ENCODE assay signal across 8 cellular contexts in genomic region chr14:35046751-35047536, GRCh38. TPM values are rescaled to one million over a fixed set of nuclear protein-coding genes. Genes with fewer than 3 reads are reported as not detected.
DNase-seq lines count a peak whose midpoint lies in the region; ATAC-seq and TF ChIP-seq lines count a peak whose summit lies in the region.

No MANE protein-coding gene starts in this region.

- WGBS in mesenchymal stem cell, result 33% methylated on average over 21 of the region's 23 CpGs

- peak overlapping the region; percentile 68 to 74 for H3K14ac ChIP-seq in mesenchymal stem cell (ENCODE audit: low read length in 2 of 2)

- H2BK5ac ChIP-seq in mesenchymal stem cell (ENCODE audit: low read depth, low read length, poor library complexity, severe bottlenecking), result peak overlapping the region; percentile 33

- H2BK120ac ChIP-seq in mesenchymal stem cell (ENCODE audit: low read depth, low read length), result peak overlapping the region; percentile 56

- H3K18ac ChIP-seq in mesenchymal stem cell (ENCODE audit: low read depth in 1 of 2, low read length in 2 of 2), result peak overlapping the region; percentile 79 to 91

- no peak overlapping the region for H2AK5ac ChIP-seq in mesenchymal stem cell (ENCODE audit: low read length, severe bottlenecking)

- H3K27ac Mint-ChIP-seq in dendritic cell treated with granulocyte-macrophage colony-stimulating factor and Interleukin-4, amounts not matched to agents 40 ng/mL and 50 ng/mL, for 4 days, result peak overlapping the region; percentile 98
- peak overlapping the region; percentile 99 for H3K27ac Mint-ChIP-seq in type B pancreatic cell

- H3K9me3 Mint-ChIP-seq in dendritic cell treated with granulocyte-macrophage colony-stimulating factor and Interleukin-4, amounts not matched to agents 40 ng/mL and 50 ng/mL, for 4 days, result no peaks in the 10 kb centered on the region
- H3K9me3 Mint-ChIP-seq in type B pancreatic cell, result no peaks in the 10 kb centered on the region

- ATAC-seq in GM21390 (IDR thresholded peaks at IDR 0.05; ENCODE audit: unreplicated experiment), result peak; percentile 26

- no peaks in the 10 kb centered on the region for H3K27me3 ChIP-seq in HL-60 (ENCODE audit: insufficient read depth, poor library complexity, severe bottlenecking)
- H3K27me3 ChIP-seq in SJSA1 (replicated peaks), result no peaks in the 10 kb centered on the region
- no peaks in the 10 kb centered on the region for H3K27me3 ChIP-seq in mesenchymal stem cell (ENCODE audit: control insufficient read depth in 1 of 2, insufficient read depth in 1 of 2, low read length in 2 of 2)

- H3K79me1 ChIP-seq in mesenchymal stem cell (replicated peaks; ENCODE audit: low read length, poor library complexity, severe bottlenecking), result peaks cover 4% of the 10 kb centered on the region

- no peaks in the 10 kb centered on the region for H3K27me3 Mint-ChIP-seq in dendritic cell treated with granulocyte-macrophage colony-stimulating factor and Interleukin-4, amounts not matched to agents 40 ng/mL and 50 ng/mL, for 4 days
- no peaks in the 10 kb centered on the region for H3K27me3 Mint-ChIP-seq in type B pancreatic cell

- peak overlapping the region; percentile 20 to 49 for H2BK12ac ChIP-seq in mesenchymal stem cell (ENCODE audit: low read length in 2 of 2)

- H3K9me3 ChIP-seq in SJSA1 (replicated peaks) (no peaks in the 10 kb centered on the region), mesenchymal stem cell (ENCODE audit: control insufficient read depth, low read length) (no peaks in the 10 kb centered on the region)

- H3K36me3 ChIP-seq in SJSA1 (peaks cover 15% of the 10 kb centered on the region), mesenchymal stem cell (ENCODE audit: control insufficient read depth in 1 of 2, insufficient read depth in 2 of 2, low read depth in 1 of 2, low read length in 2 of 2) (peaks cover 0 to 17% of the 10 kb centered on the region in 2 experiments)

- peaks cover 27% of the 10 kb centered on the region for H3K36me3 Mint-ChIP-seq in dendritic cell treated with granulocyte-macrophage colony-stimulating factor and Interleukin-4, amounts not matched to agents 40 ng/mL and 50 ng/mL, for 4 days (ENCODE audit: low read depth)
- H3K36me3 Mint-ChIP-seq in type B pancreatic cell, result no peaks in the 10 kb centered on the region

- intact Hi-C loops in dendritic cell treated with granulocyte-macrophage colony-stimulating factor and Interleukin-4, amounts not matched to agents 40 ng/mL and 50 ng/mL, for 4 days (cut with micrococcal nuclease), result loop anchor here (1.0 to 10.0 kb wide), 4 partner anchors 65 to 368 kb away; partner anchors contain the start of genes BAZ1A, PPP2R3C, PRORP and SRP54

- peak overlapping the region in 1 of 2 experiments; percentile 91 for H3K23ac ChIP-seq in mesenchymal stem cell (ENCODE audit: low read length in 2 of 2)

- H3K4me2 ChIP-seq in mesenchymal stem cell (ENCODE audit: low read length, poor library complexity, severe bottlenecking), result peak overlapping the region; percentile 88

- peak overlapping the region; percentile 98 for H3K9ac ChIP-seq in mesenchymal stem cell (ENCODE audit: low read length)

- H2AFZ ChIP-seq in mesenchymal stem cell (ENCODE audit: low read depth, low read length), result peak overlapping the region; percentile 92

- peaks cover 38% of the 10 kb centered on the region for H3K4me1 Mint-ChIP-seq in dendritic cell treated with granulocyte-macrophage colony-stimulating factor and Interleukin-4, amounts not matched to agents 40 ng/mL and 50 ng/mL, for 4 days (ENCODE audit: low read depth)
- peaks cover 7% of the 10 kb centered on the region for H3K4me1 Mint-ChIP-seq in type B pancreatic cell (ENCODE audit: unreplicated experiment)

- H2BK15ac ChIP-seq in mesenchymal stem cell (ENCODE audit: low read depth, poor library complexity, severe bottlenecking), result peak overlapping the region; percentile 40

- H3K27ac ChIP-seq in HL-60 (replicated peaks) (peak overlapping the region; percentile 71), SJSA1 (peak overlapping the region; percentile 82), mesenchymal stem cell (ENCODE audit: low read length, poor library complexity, severe bottlenecking) (peak overlapping the region; percentile 78)

- H4K91ac ChIP-seq in mesenchymal stem cell (ENCODE audit: low read length), result peak overlapping the region; percentile 36

- peak overlapping the region; percentile 47 for H4K8ac ChIP-seq in mesenchymal stem cell (ENCODE audit: low read length)

- H3K4me3 ChIP-seq in HL-60 (replicated peaks; ENCODE audit: insufficient read depth, low read length), result peak overlapping the region; percentile 88
- H3K4me3 ChIP-seq in SJSA1, result peak overlapping the region; percentile 75
- peak overlapping the region; percentile 74 to 85 for H3K4me3 ChIP-seq in mesenchymal stem cell (ENCODE audit: insufficient read depth in 1 of 2, low read depth in 1 of 2, low read length in 2 of 2)

- DNase-seq in NCI-H1417 (lab: John Stamatoyannopoulos, UW) (peak; percentile 52 to 85 (median 81)), NCI-H1417 treated with DMSO at 0.1 percent for 48 hours (lab: John Stamatoyannopoulos, UW) (no peak), HL-60 (ENCODE audit: low read depth in 1 of 2, low spot score in 1 of 2) (peak in 1 of 2 experiments; percentile 60), SJSA1 (ENCODE audit: low read depth in 1 of 2, low spot score in 2 of 2) (no peak), mesenchymal stem cell (peak; percentile 34), type B pancreatic cell (ENCODE audit: extremely low spot score, unreplicated experiment) (no peak)

- TF ChIP-seq CTCF in HL-60 (IDR thresholded peaks at IDR 0.05; ENCODE audit: insufficient read depth, low read length) (no peak), type B pancreatic cell (conservative IDR thresholded peaks at IDR 0.05) (no peak)

- peak overlapping the region in 1 of 2 experiments; percentile 56 for H3K4ac ChIP-seq in mesenchymal stem cell (ENCODE audit: low read depth in 1 of 2, low read length in 2 of 2)

- peak overlapping the region; percentile 99 for H3K4me3 Mint-ChIP-seq in dendritic cell treated with granulocyte-macrophage colony-stimulating factor and Interleukin-4, amounts not matched to agents 40 ng/mL and 50 ng/mL, for 4 days
- peak overlapping the region; percentile 98 for H3K4me3 Mint-ChIP-seq in type B pancreatic cell

- H3K4me1 ChIP-seq in SJSA1 (replicated peaks), result peaks cover 16% of the 10 kb centered on the region
- peaks cover 6% of the 10 kb centered on the region for H3K4me1 ChIP-seq in mesenchymal stem cell (ENCODE audit: control insufficient read depth, insufficient read depth, low read depth, low read length)

RNA-seq across cellular contexts. Expression of gene FAM177A1, which starts 0.9 kb away (rescaled TPM):
- 40.3 and 47.7 TPM in 2 replicates for total RNA-seq in SJSA1 (2014; rRNA removed; shearing (Covaris generic))
- polyA plus RNA-seq in mesenchymal stem cell (2013, experiment 1 of 2), result 102 TPM
- polyA plus RNA-seq in mesenchymal stem cell (2013, experiment 2 of 2), result 114 TPM
- 37.7 and 58.4 TPM in 2 replicates for total RNA-seq in type B pancreatic cell (ENCODE audit: low replicate concordance)

Comparison
In these comparisons a context has a peak if more than half of its experiments do, and no peak if none do; other contexts are left out.
1. DNase-seq: peak in NCI-H1417 (3 of 3) and mesenchymal stem cell (single experiment); none in NCI-H1417 treated with DMSO at 0.1 percent for 48 hours (single experiment), SJSA1 (0 of 2) and type B pancreatic cell (single experiment).
2. Peak in every context shown above with its lines, with median percentiles within 50 percentile points of each other: H3K27ac ChIP-seq and H3K4me3 ChIP-seq.